Comparison of ENCODE assay signal across 14 cellular contexts in genomic region chrX:114075073-114075673, GRCh38.
DNase-seq lines count a peak whose midpoint lies in the region; ATAC-seq and TF ChIP-seq lines count a peak whose summit lies in the region.
"Had no signal": no experiment of that assay in that cellular context is flagged by ENCODE, and none has a peak within 500 bp of the region (broad histone marks: within the 10 kb centered on the region; RNA-seq: fewer than 3 reads in every experiment).

No MANE protein-coding gene starts in this region.

- H2AFZ ChIP-seq in smooth muscle cell (ENCODE audit: low read depth), result peak overlapping the region; percentile 24

- CTCF ChIA-PET in MCF 10A (lab: Yijun Ruan, JAX), result interaction anchor here (0.6 to 1.9 kb wide), 3 partner anchors 10 to 128 kb away, joined by 3 to 7 read pairs (median 4); no protein-coding TSS in a partner anchor

- POLR2A ChIA-PET in MCF 10A (lab: Yijun Ruan, JAX), result interaction anchor here (0.7 kb wide), 1 partner anchor 1599 kb away, joined by 4 read pairs; no protein-coding TSS in a partner anchor

- H3K79me2 ChIP-seq in smooth muscle cell (ENCODE audit: low read depth), result no peaks in the 10 kb centered on the region

- H3K27me3 Mint-ChIP-seq in MCF 10A (ENCODE audit: insufficient read depth, unreplicated experiment), result peaks cover 64% of the 10 kb centered on the region
- peaks cover 2% of the 10 kb centered on the region for H3K27me3 Mint-ChIP-seq in endothelial cell (ENCODE audit: unreplicated experiment)

- no peaks in the 10 kb centered on the region for H3K4me1 ChIP-seq in breast epithelium
- H3K4me1 ChIP-seq in smooth muscle cell (ENCODE audit: low read depth), result peaks cover 14% of the 10 kb centered on the region

- no peak overlapping the region for H3K27ac ChIP-seq in breast epithelium
- H3K27ac ChIP-seq in smooth muscle cell (ENCODE audit: low read depth), result no peak overlapping the region
- H3K27ac ChIP-seq: neutrophil had no signal

- no peaks in the 10 kb centered on the region for H3K4me1 Mint-ChIP-seq in MCF 10A (ENCODE audit: insufficient read depth, unreplicated experiment)
- peaks cover 12% of the 10 kb centered on the region for H3K4me1 Mint-ChIP-seq in endothelial cell (ENCODE audit: unreplicated experiment)

- no peak overlapping the region for H3K9ac ChIP-seq in smooth muscle cell (ENCODE audit: low read depth)

- no TSS peak for BruUV-seq in MCF 10A (replicated peaks; lab: Mats Ljungman, UMichigan)

- H3K4me2 ChIP-seq in smooth muscle cell, result no peak overlapping the region

- H3K9me3 ChIP-seq in breast epithelium (no peaks in the 10 kb centered on the region), smooth muscle cell (replicated peaks; ENCODE audit: low read depth) (no peaks in the 10 kb centered on the region)
- H3K9me3 ChIP-seq: neutrophil had no signal

- H3F3A ChIP-seq in smooth muscle cell (ENCODE audit: low read depth), result no peaks in the 10 kb centered on the region

- no peak for ATAC-seq in HG03135 (IDR thresholded peaks at IDR 0.05; ENCODE audit: unreplicated experiment)
- ATAC-seq: stimulated activated naive CD8-positive, alpha-beta T cell treated with anti-CD3 and anti-CD28 coated beads, Interleukin-15, Interleukin-2, amounts not matched to agents 100 U/mL and 50 U/mL, for 24 hours had no signal

- no peaks in the 10 kb centered on the region for H3K9me3 Mint-ChIP-seq in MCF 10A (ENCODE audit: unreplicated experiment)
- no peaks in the 10 kb centered on the region for H3K9me3 Mint-ChIP-seq in endothelial cell (ENCODE audit: unreplicated experiment)

- peak; percentile 29 for TF ChIP-seq CTCF in MCF 10A (IDR thresholded peaks at IDR 0.05; ENCODE audit: unreplicated experiment)
- no peak for TF ChIP-seq CTCF in breast epithelium (IDR thresholded peaks at IDR 0.05)
- TF ChIP-seq CTCF in endothelial cell (IDR thresholded peaks at IDR 0.05; ENCODE audit: unreplicated experiment), result peak; percentile 46
- TF ChIP-seq CTCF in smooth muscle cell (IDR thresholded peaks at IDR 0.05; ENCODE audit: borderline replicate concordance, insufficient read depth, poor library complexity, severe bottlenecking), result peak; percentile 59

- H3K36me3 ChIP-seq in breast epithelium (no peaks in the 10 kb centered on the region), smooth muscle cell (ENCODE audit: low read depth) (no peaks in the 10 kb centered on the region)
- H3K36me3 ChIP-seq: neutrophil had no signal

- DNase-seq in MCF 10A (ENCODE audit: unreplicated experiment), result no peak
- no peak for DNase-seq in breast epithelium (ENCODE audit: low spot score in 2 of 2)
- DNase-seq in OCI-M1 (lab: John Stamatoyannopoulos, UW), result peak; percentile 41
- DNase-seq in endothelial cell (ENCODE audit: low spot score), result no peak
- no peak for DNase-seq in smooth muscle cell (lab: John Stamatoyannopoulos, UW; ENCODE audit: unreplicated experiment)
- DNase-seq in COLO668 (lab: John Stamatoyannopoulos, UW; ENCODE audit: unreplicated experiment), result no peak
- DNase-seq in middle frontal gyrus (ENCODE audit: extremely low spot score, low spot score), result no peak
- DNase-seq: AML-193; GOT3; islet precursor cell; NCI-H446 treated with DMSO at 0.1 percent for 48 hours; stimulated activated naive CD8-positive, alpha-beta T cell treated with anti-CD3 and anti-CD28 coated beads, Interleukin-15, Interleukin-2, amounts not matched to agents 100 U/mL and 50 U/mL, for 24 hours had no signal

- H3K4me3 Mint-ChIP-seq in MCF 10A (ENCODE audit: unreplicated experiment), result no peak overlapping the region
- no peak overlapping the region for H3K4me3 Mint-ChIP-seq in endothelial cell (ENCODE audit: unreplicated experiment)

- no peaks in the 10 kb centered on the region for H4K20me1 ChIP-seq in smooth muscle cell (ENCODE audit: low read depth)

- H3K27me3 ChIP-seq in breast epithelium (peaks cover 0 to 20% of the 10 kb centered on the region in 2 donors), smooth muscle cell (ENCODE audit: low read depth) (no peaks in the 10 kb centered on the region)
- H3K27me3 ChIP-seq: neutrophil had no signal

- WGBS in smooth muscle cell (ENCODE audit: low lambda C conversion rate), result 48% methylated on average over 4 of the region's 4 CpGs

- H3K27ac Mint-ChIP-seq in MCF 10A (ENCODE audit: low read depth, unreplicated experiment) (no peak overlapping the region), endothelial cell (ENCODE audit: unreplicated experiment) (no peak overlapping the region)

- H3K36me3 Mint-ChIP-seq in MCF 10A (ENCODE audit: insufficient read depth, unreplicated experiment), result no peaks in the 10 kb centered on the region
- H3K36me3 Mint-ChIP-seq in endothelial cell (ENCODE audit: low read depth, unreplicated experiment), result no peaks in the 10 kb centered on the region

- intact Hi-C loops in MCF 10A (cut with micrococcal nuclease), result loop anchor here (5.0 kb wide), 1 partner anchor 128 kb away; no protein-coding TSS in a partner anchor
- intact Hi-C loops in breast epithelium (cut with DNase I; ENCODE audit: low total_unique reads), result no loop called here

- TF ChIP-seq POLR2A in breast epithelium (IDR thresholded peaks at IDR 0.05), result no peak

- H3K4me3 ChIP-seq in breast epithelium (no peak overlapping the region), smooth muscle cell (no peak overlapping the region)

Comparison
In these comparisons a context has a peak if more than half of its experiments do, and no peak if none do; other contexts are left out.
1. CTCF ChIP-seq: peak in MCF 10A (single experiment), endothelial cell (single experiment) and smooth muscle cell (single experiment); none in breast epithelium (0 of 3).